In the genomic region with DNA sequence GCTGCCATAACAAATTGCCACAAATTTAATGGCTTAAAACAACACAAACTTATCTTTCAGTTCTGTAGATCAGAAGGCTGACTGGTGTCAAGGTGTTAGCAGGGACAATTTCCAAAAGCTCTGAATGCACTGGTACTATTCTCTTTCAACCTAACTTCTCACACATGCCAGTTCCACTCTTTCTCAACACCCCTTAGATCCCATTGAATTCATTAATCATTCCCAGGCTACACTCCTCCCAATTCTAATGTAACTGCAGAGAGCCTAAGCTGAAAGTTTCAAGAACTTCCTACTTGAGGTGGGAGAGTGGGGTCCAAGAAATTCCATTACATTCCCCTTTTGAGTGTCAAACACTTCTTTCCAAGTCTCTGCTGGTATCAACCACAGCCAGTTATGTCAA, we compare ENCODE assay signal across 7 cellular contexts.
"Had no signal": no experiment of that assay in that cellular context is flagged by ENCODE, and none has a peak within 500 bp of the region (broad histone marks: within the 10 kb centered on the region; RNA-seq: fewer than 3 reads in every experiment).

No MANE protein-coding gene starts in this region.

- H3K4me1 Mint-ChIP-seq: IgD-negative memory B cell had no signal

- H3K27me3 Mint-ChIP-seq: IgD-negative memory B cell had no signal

- H3K27ac ChIP-seq: HL-60 had no signal

- ATAC-seq: HepG2, K562 had no signal

- H3K27ac Mint-ChIP-seq: IgD-negative memory B cell had no signal

- H3K4me3 Mint-ChIP-seq: IgD-negative memory B cell had no signal

- H3K36me3 Mint-ChIP-seq: IgD-negative memory B cell had no signal

- DNase-seq: IMR-90, KBM-7, KG1 had no signal

- H3K4me3 ChIP-seq: K562 had no signal
